In the genomic region with DNA sequence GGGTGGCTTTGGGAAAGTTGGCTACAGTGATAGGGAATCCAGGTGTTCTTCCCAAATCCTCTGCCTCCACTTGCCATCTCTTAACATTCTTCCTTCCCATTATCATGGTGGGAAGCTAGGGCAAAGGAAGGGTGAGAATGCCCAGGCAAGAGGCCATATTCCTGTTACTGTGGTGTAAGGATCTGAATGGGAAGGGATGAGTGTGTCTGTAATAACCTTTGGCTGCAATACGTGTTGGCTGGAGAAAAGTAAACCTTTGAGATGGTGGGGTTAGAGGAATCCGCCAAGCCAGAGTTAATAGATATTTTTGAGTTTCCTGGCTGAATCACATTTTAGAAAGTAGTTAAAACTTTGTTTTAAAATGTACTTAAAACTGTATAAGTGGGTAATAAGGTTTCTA, we compare ENCODE assay signal across 14 cellular contexts.
"Had no signal": no experiment of that assay in that cellular context is flagged by ENCODE, and none has a peak within 500 bp of the region (broad histone marks: within the 10 kb centered on the region; RNA-seq: fewer than 3 reads in every experiment).

No MANE protein-coding gene starts in this region.

- DNase-seq: activated CD4-positive, alpha-beta T cell treated with anti-CD3 and anti-CD28 coated beads for 1 hour; activated CD4-positive, alpha-beta T cell treated with anti-CD3 and anti-CD28 coated beads, Interleukin-2, amount 50 U/mL, for 4 hours; activated naive CD4-positive, alpha-beta T cell treated with Interleukin-2 at 50 U/mL for 16 hours; activated T-cell treated with anti-CD3 and anti-CD28 coated beads for 4 hours; esophagus squamous epithelium; head of caudate nucleus; naive B cell; stimulated activated CD4-positive, alpha-beta T cell treated with anti-CD3 and anti-CD28 coated beads, Interleukin-4, amount 100 ng/mL, for 24 hours; stimulated activated naive CD8-positive, alpha-beta T cell treated with anti-CD3 and anti-CD28 coated beads, Interleukin-15, Interleukin-2, amounts not matched to agents 100 U/mL and 50 U/mL, for 24 hours had no signal

- H3K27ac ChIP-seq: ascending aorta, esophagus squamous epithelium, neural progenitor cell, parathyroid adenoma, VCaP had no signal

- H3K36me3 Mint-ChIP-seq: neural progenitor cell had no signal

- H3K79me2 ChIP-seq: parathyroid adenoma had no signal

- H3K4me2 ChIP-seq: neural progenitor cell had no signal

- H3K4me1 ChIP-seq: ascending aorta, parathyroid adenoma had no signal

- H3K27me3 Mint-ChIP-seq: activated T-helper 17 cell treated with anti-CD3 and anti-CD28 coated beads, Interleukin-2, amount 50 U/mL, for 72 hours; naive B cell had no signal

- H3K9me3 ChIP-seq: ascending aorta, esophagus squamous epithelium had no signal

- H3K4me1 Mint-ChIP-seq: activated T-helper 17 cell treated with anti-CD3 and anti-CD28 coated beads, Interleukin-2, amount 50 U/mL, for 72 hours; neural progenitor cell had no signal

- H3K4me3 Mint-ChIP-seq: activated T-helper 17 cell treated with anti-CD3 and anti-CD28 coated beads, Interleukin-2, amount 50 U/mL, for 72 hours; naive B cell; neural progenitor cell had no signal

- H3K9ac ChIP-seq: neural progenitor cell, parathyroid adenoma had no signal

- H3K27me3 ChIP-seq: ascending aorta, esophagus squamous epithelium, neural progenitor cell had no signal

- H3K36me3 ChIP-seq: ascending aorta, neural progenitor cell had no signal

- H3K4me3 ChIP-seq: ascending aorta, esophagus squamous epithelium, neural progenitor cell had no signal

- H2AFZ ChIP-seq: neural progenitor cell, parathyroid adenoma had no signal

- H3K9me3 Mint-ChIP-seq: activated T-helper 17 cell treated with anti-CD3 and anti-CD28 coated beads, Interleukin-2, amount 50 U/mL, for 72 hours; naive B cell; neural progenitor cell had no signal

- ATAC-seq: activated T-helper 17 cell treated with anti-CD3 and anti-CD28 coated beads, Interleukin-2, amount 50 U/mL, for 72 hours had no signal
